ENCODE assay signal across 1 cellular context in the genomic region with DNA sequence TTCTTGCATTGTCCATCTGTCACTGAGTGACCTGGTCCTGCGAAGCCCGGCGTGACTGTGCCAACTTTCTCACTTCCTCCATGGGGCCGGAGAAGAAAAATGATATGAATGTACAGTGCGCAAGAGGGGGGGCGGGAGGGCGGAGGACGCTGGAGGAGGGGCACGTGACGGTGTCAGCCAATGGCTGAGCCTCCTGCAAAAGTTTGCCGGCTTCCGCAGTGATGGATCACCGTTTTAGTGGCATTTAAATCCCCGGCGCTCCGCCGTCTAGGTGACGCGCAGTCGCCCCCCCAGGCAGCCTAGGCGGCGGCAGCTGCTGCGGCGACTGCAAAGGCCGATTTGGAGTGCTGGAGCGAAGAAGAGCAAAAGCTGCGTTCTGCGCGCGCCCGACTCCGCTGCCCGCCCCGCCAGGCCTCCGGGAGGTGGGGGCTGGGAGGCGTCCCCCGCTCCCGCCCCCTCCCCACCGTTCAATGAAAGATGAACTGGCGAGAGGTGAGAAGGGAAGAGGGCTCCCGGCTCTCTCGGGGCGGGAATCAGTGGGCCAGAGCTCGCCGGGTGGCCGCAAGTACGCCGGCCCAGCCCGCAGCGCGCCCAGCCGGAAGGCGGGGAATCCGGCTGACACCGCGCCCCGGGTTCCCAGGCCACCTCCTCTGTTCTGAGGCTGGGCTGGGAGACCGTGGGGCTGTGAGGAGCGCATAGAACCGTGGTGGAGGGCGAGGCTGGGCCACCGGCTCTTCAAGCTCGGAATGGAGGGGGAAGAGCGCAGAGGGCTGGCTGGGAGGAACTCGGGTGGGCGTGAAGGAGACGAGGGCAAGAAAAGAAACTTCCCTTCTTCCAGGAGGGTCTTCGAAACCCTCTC.
TF ChIP-seq lines count a peak whose summit lies in the region.

A gene (minus strand): TSS at position 104 of the 859 bp plus-strand sequence. CDS start 88 bp downstream, at position 16.

TF ChIP-seq in HepG2, 621 proteins besides CTCF, POLR2A, EP300 and RAD21 (continued from another document):
- TF ChIP-seq, protein P1, sequence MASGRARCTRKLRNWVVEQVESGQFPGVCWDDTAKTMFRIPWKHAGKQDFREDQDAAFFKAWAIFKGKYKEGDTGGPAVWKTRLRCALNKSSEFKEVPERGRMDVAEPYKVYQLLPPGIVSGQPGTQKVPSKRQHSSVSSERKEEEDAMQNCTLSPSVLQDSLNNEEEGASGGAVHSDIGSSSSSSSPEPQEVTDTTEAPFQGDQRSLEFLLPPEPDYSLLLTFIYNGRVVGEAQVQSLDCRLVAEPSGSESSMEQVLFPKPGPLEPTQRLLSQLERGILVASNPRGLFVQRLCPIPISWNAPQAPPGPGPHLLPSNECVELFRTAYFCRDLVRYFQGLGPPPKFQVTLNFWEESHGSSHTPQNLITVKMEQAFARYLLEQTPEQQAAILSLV (CRISPR knock-in tag; IDR thresholded peaks at IDR 0.05; ENCODE audit: borderline replicate concordance), result no peak
- no peak for TF ChIP-seq PRMT3 (CRISPR knock-in tag; IDR thresholded peaks at IDR 0.05; ENCODE audit: borderline replicate concordance, low read depth)
- TF ChIP-seq MIER3 (CRISPR knock-in tag; IDR thresholded peaks at IDR 0.05; ENCODE audit: borderline replicate concordance), result no peak
- no peak for TF ChIP-seq NKX3-1 (CRISPR knock-in tag; IDR thresholded peaks at IDR 0.05)
- TF ChIP-seq, protein P2, sequence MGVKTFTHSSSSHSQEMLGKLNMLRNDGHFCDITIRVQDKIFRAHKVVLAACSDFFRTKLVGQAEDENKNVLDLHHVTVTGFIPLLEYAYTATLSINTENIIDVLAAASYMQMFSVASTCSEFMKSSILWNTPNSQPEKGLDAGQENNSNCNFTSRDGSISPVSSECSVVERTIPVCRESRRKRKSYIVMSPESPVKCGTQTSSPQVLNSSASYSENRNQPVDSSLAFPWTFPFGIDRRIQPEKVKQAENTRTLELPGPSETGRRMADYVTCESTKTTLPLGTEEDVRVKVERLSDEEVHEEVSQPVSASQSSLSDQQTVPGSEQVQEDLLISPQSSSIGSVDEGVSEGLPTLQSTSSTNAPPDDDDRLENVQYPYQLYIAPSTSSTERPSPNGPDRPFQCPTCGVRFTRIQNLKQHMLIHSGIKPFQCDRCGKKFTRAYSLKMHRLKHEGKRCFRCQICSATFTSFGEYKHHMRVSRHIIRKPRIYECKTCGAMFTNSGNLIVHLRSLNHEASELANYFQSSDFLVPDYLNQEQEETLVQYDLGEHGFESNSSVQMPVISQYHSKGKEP (CRISPR knock-in tag; IDR thresholded peaks at IDR 0.05), result no peak
- TF ChIP-seq KDM4B (CRISPR knock-in tag; IDR thresholded peaks at IDR 0.05), result no peak
- TF ChIP-seq, protein P3, sequence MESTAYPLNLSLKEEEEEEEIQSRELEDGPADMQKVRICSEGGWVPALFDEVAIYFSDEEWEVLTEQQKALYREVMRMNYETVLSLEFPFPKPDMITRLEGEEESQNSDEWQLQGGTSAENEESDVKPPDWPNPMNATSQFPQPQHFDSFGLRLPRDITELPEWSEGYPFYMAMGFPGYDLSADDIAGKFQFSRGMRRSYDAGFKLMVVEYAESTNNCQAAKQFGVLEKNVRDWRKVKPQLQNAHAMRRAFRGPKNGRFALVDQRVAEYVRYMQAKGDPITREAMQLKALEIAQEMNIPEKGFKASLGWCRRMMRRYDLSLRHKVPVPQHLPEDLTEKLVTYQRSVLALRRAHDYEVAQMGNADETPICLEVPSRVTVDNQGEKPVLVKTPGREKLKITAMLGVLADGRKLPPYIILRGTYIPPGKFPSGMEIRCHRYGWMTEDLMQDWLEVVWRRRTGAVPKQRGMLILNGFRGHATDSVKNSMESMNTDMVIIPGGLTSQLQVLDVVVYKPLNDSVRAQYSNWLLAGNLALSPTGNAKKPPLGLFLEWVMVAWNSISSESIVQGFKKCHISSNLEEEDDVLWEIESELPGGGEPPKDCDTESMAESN (CRISPR knock-in tag; conservative IDR thresholded peaks at IDR 0.05), result no peak
- no peak for TF ChIP-seq NCOA2 (CRISPR knock-in tag; IDR thresholded peaks at IDR 0.05)
- TF ChIP-seq SUZ12 (IDR thresholded peaks at IDR 0.05; ENCODE audit: low read depth, low read length), result no peak
- TF ChIP-seq ZNF343 (CRISPR knock-in tag; IDR thresholded peaks at IDR 0.05), result no peak
- TF ChIP-seq EZH2 (conservative IDR thresholded peaks at IDR 0.05; ENCODE audit: low read depth, low read length), result no peak
